Comparison of ENCODE assay signal across 1 cellular context in genomic region chr1:33268457-33268856, GRCh38.
TF ChIP-seq lines count a peak whose summit lies in the region.

No MANE protein-coding gene starts in this region.

TF ChIP-seq in HEK293, 187 proteins besides CTCF, POLR2A, EP300 and RAD21 (continued from another document):
- TF ChIP-seq TSHZ1 (tag by site-specific recombination; IDR thresholded peaks at IDR 0.05; ENCODE audit: borderline replicate concordance) (no peak), KLF8 (tag by site-specific recombination; IDR thresholded peaks at IDR 0.05) (no peak)
